27 cellular contexts compared by ENCODE assay signal in the genomic region with DNA sequence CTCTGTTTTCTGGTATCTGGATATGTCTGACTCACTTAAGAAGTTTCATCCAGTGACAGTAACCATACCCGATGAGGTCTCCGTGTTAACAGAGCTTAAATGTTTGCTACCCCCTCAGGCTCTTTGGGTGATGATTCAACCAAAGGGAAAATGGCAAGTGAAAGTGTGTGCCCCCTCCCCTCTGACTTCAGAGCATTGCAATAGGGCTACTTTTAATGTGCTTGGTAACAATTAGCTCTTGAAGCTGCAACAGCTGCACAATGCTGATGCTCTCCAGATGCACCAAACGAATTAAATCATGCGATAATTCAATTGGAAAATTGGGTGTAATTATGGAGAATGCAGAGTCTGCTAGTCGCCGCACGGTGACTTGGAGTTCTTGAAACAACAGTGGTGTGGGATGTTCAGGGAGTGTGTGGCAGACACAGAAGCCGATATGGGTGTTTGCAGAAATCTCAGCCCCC.
DNase-seq lines count a peak whose midpoint lies in the region; ATAC-seq and TF ChIP-seq lines count a peak whose summit lies in the region.
"Had no signal": no experiment of that assay in that cellular context is flagged by ENCODE, and none has a peak within 500 bp of the region (broad histone marks: within the 10 kb centered on the region; RNA-seq: fewer than 3 reads in every experiment).

No MANE protein-coding gene starts in this region.

- ATAC-seq in GM21528 (IDR thresholded peaks at IDR 0.05; ENCODE audit: low FRiP score, unreplicated experiment): no peak
- ATAC-seq: A549; activated naive CD4-positive, alpha-beta T cell treated with anti-CD3 and anti-CD28 coated beads, Interleukin-2, amount 50 U/mL, for 72 hours; activated T-helper 17 cell treated with anti-CD3 and anti-CD28 coated beads, Interleukin-2, amount 50 U/mL, for 72 hours had no signal

- dilution Hi-C loops in mammary epithelial cell (cut with HindIII; ENCODE audit: low sequenced_read_pairs): no loop called here

- no peak for TF ChIP-seq POLR2A in breast epithelium (IDR thresholded peaks at IDR 0.05)

- H3K4me2 ChIP-seq in mammary epithelial cell (ENCODE audit: insufficient read depth, low read depth, low read length): no peak overlapping the region
- H3K4me2 ChIP-seq: A549, PC-9 had no signal

- H3K4me3 ChIP-seq in mammary epithelial cell (replicated peaks in 1 of 3; ENCODE audit: insufficient read depth in 1 of 3, low read depth in 2 of 3, low read length in 3 of 3) (no peak overlapping the region), breast epithelium (no peak overlapping the region)
- H3K4me3 ChIP-seq: A549, ascending aorta, esophagus squamous epithelium, PC-9, tibial nerve had no signal

- H3K9ac ChIP-seq in mammary epithelial cell (ENCODE audit: insufficient read depth, low read length): no peak overlapping the region

- no peaks in the 10 kb centered on the region for H4K20me1 ChIP-seq in mammary epithelial cell (ENCODE audit: insufficient read depth, low read length)

- no peaks in the 10 kb centered on the region for H3K4me1 ChIP-seq in mammary epithelial cell (ENCODE audit: insufficient read depth, low read length)
- no peaks in the 10 kb centered on the region for H3K4me1 ChIP-seq in breast epithelium
- H3K4me1 ChIP-seq: A549, ascending aorta, esophagus squamous epithelium, tibial nerve had no signal

- CTCF ChIA-PET in mammary epithelial cell (lab: Charles Lee; ENCODE audit: low non-redundant PET): no interaction called here

- no peaks in the 10 kb centered on the region for H3K79me2 ChIP-seq in mammary epithelial cell (ENCODE audit: insufficient read depth, low read length)

- BruUV-seq in mammary epithelial cell (replicated peaks; lab: Mats Ljungman, UMichigan): no TSS peak

- DNase-seq in mammary epithelial cell (peak; percentile 32), breast epithelium (ENCODE audit: low spot score in 2 of 2) (no peak), SK-N-DZ (ENCODE audit: low spot score) (peak; percentile 100), foreskin melanocyte (peak; percentile 11), A172 (ENCODE audit: low spot score) (no peak), activated gamma-delta T cell treated with Interleukin-2 at 50 U/mL for 16 hours (no peak), DMS153 (lab: John Stamatoyannopoulos, UW) (no peak)
- DNase-seq: activated CD4-positive, alpha-beta memory T cell treated with anti-CD3 and anti-CD28 coated beads for 36 hours; caudate nucleus; cortex of kidney; endodermal cell; esophagus squamous epithelium; NCI-H2081; NCI-H510A treated with DMSO at 0.1 percent for 48 hours; nephron progenitor cell; NK-92 treated with Interleukin-12 subunit alpha and Interleukin-12 subunit beta, amount 100 ng/mL, for 24 hours; PC-9; SIG-M5; small intestine; stimulated activated CD4-positive, alpha-beta T cell treated with anti-CD3 and anti-CD28 coated beads, Interleukin-1b, Interleukin-23, amount 100 ng/mL, for 48 hours; T-helper 1 cell had no signal

- H2AFZ ChIP-seq in mammary epithelial cell (ENCODE audit: low read depth, low read length): no peak overlapping the region
- H2AFZ ChIP-seq: PC-9 had no signal

- intact Hi-C loops in mammary epithelial cell (cut with micrococcal nuclease): no loop called here
- intact Hi-C loops in breast epithelium (cut with DNase I; ENCODE audit: low total_unique reads): no loop called here

- in situ Hi-C loops in mammary epithelial cell (cut with MboI; ENCODE audit: low sequenced_read_pairs in 2 of 2): no loop called here

- no peak for TF ChIP-seq CTCF in mammary epithelial cell (conservative IDR thresholded peaks at IDR 0.05 in 1 of 2, IDR thresholded peaks at IDR 0.05 in 1 of 2; ENCODE audit: extremely low read depth in 1 of 2, insufficient read depth in 1 of 2, low read depth in 1 of 2, low read length in 2 of 2)
- no peak for TF ChIP-seq CTCF in breast epithelium (IDR thresholded peaks at IDR 0.05)

- H3K27ac ChIP-seq in mammary epithelial cell (ENCODE audit: insufficient read depth, low read depth, low read length) (no peak overlapping the region), breast epithelium (no peak overlapping the region)
- H3K27ac ChIP-seq: A549, ascending aorta, esophagus squamous epithelium, PC-9, tibial nerve had no signal

- WGBS in mammary epithelial cell (ENCODE audit: low coverage, missing lambda C conversion rate): 80% methylated on average over 7 of the region's 8 CpGs

- H3K27me3 ChIP-seq in mammary epithelial cell (ENCODE audit: insufficient read depth, low read length) (peaks cover 2% of the 10 kb centered on the region), breast epithelium (no peaks in the 10 kb centered on the region)
- H3K27me3 ChIP-seq: ascending aorta, esophagus squamous epithelium, tibial nerve had no signal

- H3K9me3 ChIP-seq in mammary epithelial cell (replicated peaks; ENCODE audit: insufficient read depth, low read length) (no peaks in the 10 kb centered on the region), breast epithelium (peaks cover 0 to 12% of the 10 kb centered on the region in 2 donors)

- H3K36me3 ChIP-seq in mammary epithelial cell (ENCODE audit: insufficient read depth, low read length): no peaks in the 10 kb centered on the region
- no peaks in the 10 kb centered on the region for H3K36me3 ChIP-seq in breast epithelium
- H3K36me3 ChIP-seq: ascending aorta, esophagus squamous epithelium, tibial nerve had no signal

Comparison
In these comparisons a context has a peak if more than half of its experiments do, and no peak if none do; other contexts are left out.
1. DNase-seq: peak in mammary epithelial cell (single experiment), SK-N-DZ (single experiment) and foreskin melanocyte (single experiment); none in breast epithelium (0 of 2), A172 (single experiment), activated gamma-delta T cell treated with Interleukin-2 at 50 U/mL for 16 hours (single experiment) and DMS153 (single experiment).